Comparison of ENCODE assay signal across 17 cellular contexts in genomic region chr15:41658689-41659088, GRCh38. TPM values are rescaled to one million over a fixed set of nuclear protein-coding genes. Genes with fewer than 3 reads are reported as not detected.
DNase-seq lines count a peak whose midpoint lies in the region; ATAC-seq and TF ChIP-seq lines count a peak whose summit lies in the region.
"Had no signal": no experiment of that assay in that cellular context is flagged by ENCODE, and none has a peak within 500 bp of the region (broad histone marks: within the 10 kb centered on the region; RNA-seq: fewer than 3 reads in every experiment).

No MANE protein-coding gene starts in this region.

- no peak for ATAC-seq in DND-41 (ENCODE audit: insufficient read depth, low read depth)
- ATAC-seq in body of pancreas, result no peak
- ATAC-seq in HG03439 (IDR thresholded peaks at IDR 0.05; ENCODE audit: unreplicated experiment), result no peak

- H3K36me3 ChIP-seq in DND-41 (ENCODE audit: insufficient read depth, low read length), result no peaks in the 10 kb centered on the region
- H3K36me3 ChIP-seq in body of pancreas (replicated peaks in 1 of 2; ENCODE audit: insufficient read depth in 1 of 2, low read depth in 2 of 2), result no peaks in the 10 kb centered on the region
- H3K36me3 ChIP-seq: BLaER1 had no signal

- peaks cover 17% of the 10 kb centered on the region for H3K9me3 Mint-ChIP-seq in T-helper 1 cell treated with Interleukin-12 subunit alpha and Interleukin-12 subunit beta and Interleukin-4 antibody, amounts not matched to agents 30 μg/mL and 1 μg/mL, for 36 hours
- H3K9me3 Mint-ChIP-seq in glutamatergic neuron (ENCODE audit: unreplicated experiment), result peaks cover 5% of the 10 kb centered on the region
- H3K9me3 Mint-ChIP-seq in neural crest cell, result peaks cover 4% of the 10 kb centered on the region

- H3K27ac ChIP-seq in DND-41 (ENCODE audit: low read length) (peak overlapping the region; percentile 99), body of pancreas (no peak overlapping the region)
- H3K27ac ChIP-seq: BLaER1, HL-60 had no signal

- peaks cover 23% of the 10 kb centered on the region for H3K4me1 Mint-ChIP-seq in T-helper 1 cell treated with Interleukin-12 subunit alpha and Interleukin-12 subunit beta and Interleukin-4 antibody, amounts not matched to agents 30 μg/mL and 1 μg/mL, for 36 hours (ENCODE audit: low read depth)
- H3K4me1 Mint-ChIP-seq in glutamatergic neuron (ENCODE audit: low read depth, unreplicated experiment) (peaks cover 8% of the 10 kb centered on the region), neural crest cell (peaks cover 17% of the 10 kb centered on the region)

- WGBS in body of pancreas, 2 donors, result 48 to 62% methylated on average over 1 of the region's 1 CpG

- peaks cover 11% of the 10 kb centered on the region for H3K36me3 Mint-ChIP-seq in T-helper 1 cell treated with Interleukin-12 subunit alpha and Interleukin-12 subunit beta and Interleukin-4 antibody, amounts not matched to agents 30 μg/mL and 1 μg/mL, for 36 hours (ENCODE audit: low read depth)
- H3K36me3 Mint-ChIP-seq in glutamatergic neuron (ENCODE audit: unreplicated experiment) (peaks cover 6% of the 10 kb centered on the region), neural crest cell (ENCODE audit: low read depth) (peaks cover 2% of the 10 kb centered on the region)

- no peaks in the 10 kb centered on the region for H3K27me3 ChIP-seq in DND-41 (ENCODE audit: insufficient read depth, low read length, poor library complexity)
- H3K27me3 ChIP-seq in body of pancreas, result no peaks in the 10 kb centered on the region
- H3K27me3 ChIP-seq: BLaER1 had no signal

- peaks cover 31% of the 10 kb centered on the region for H3K79me2 ChIP-seq in DND-41 (ENCODE audit: insufficient read depth, low read length)

- H3K27me3 Mint-ChIP-seq in T-helper 1 cell treated with Interleukin-12 subunit alpha and Interleukin-12 subunit beta and Interleukin-4 antibody, amounts not matched to agents 30 μg/mL and 1 μg/mL, for 36 hours (ENCODE audit: low read depth), result peaks cover 37% of the 10 kb centered on the region
- H3K27me3 Mint-ChIP-seq in glutamatergic neuron (ENCODE audit: unreplicated experiment) (peaks cover 12% of the 10 kb centered on the region), neural crest cell (ENCODE audit: low read depth) (peaks cover 35% of the 10 kb centered on the region)

- no peak for TF ChIP-seq POLR2A in body of pancreas (IDR thresholded peaks at IDR 0.05)

- DNase-seq in T-helper 1 cell (no peak), DND-41 (no peak), glutamatergic neuron (no peak), neural crest cell (ENCODE audit: low read depth, low spot score) (no peak), body of pancreas (no peak), NCI-H128 (lab: John Stamatoyannopoulos, UW; ENCODE audit: unreplicated experiment) (no peak)
- DNase-seq: COR-L47, H9, NCI-H1105 treated with DMSO at 0.1 percent for 48 hours, NCI-H187, NCI-H446 treated with DMSO at 0.1 percent for 48 hours, RPMI8226, SIG-M5 had no signal

- peaks cover 4% of the 10 kb centered on the region for H4K20me1 ChIP-seq in DND-41 (ENCODE audit: insufficient read depth, low read length)

- 0 out of 2 replicates have a peak overlapping the region, but pooled peaks have one; percentile 71 for H2AFZ ChIP-seq in DND-41 (ENCODE audit: low read depth, low read length)

- H3K9me3 ChIP-seq in DND-41 (ENCODE audit: insufficient read depth, low read length, severe bottlenecking), result no peaks in the 10 kb centered on the region
- no peaks in the 10 kb centered on the region for H3K9me3 ChIP-seq in body of pancreas
- H3K9me3 ChIP-seq: BLaER1 had no signal

- no peak overlapping the region for H3K4me3 Mint-ChIP-seq in T-helper 1 cell treated with Interleukin-12 subunit alpha and Interleukin-12 subunit beta and Interleukin-4 antibody, amounts not matched to agents 30 μg/mL and 1 μg/mL, for 36 hours
- H3K4me3 Mint-ChIP-seq in glutamatergic neuron (ENCODE audit: unreplicated experiment), result peak overlapping the region; percentile 40
- peak overlapping the region; percentile 24 for H3K4me3 Mint-ChIP-seq in neural crest cell

- no peak overlapping the region for H3K9ac ChIP-seq in DND-41 (ENCODE audit: low read depth, low read length)
- H3K9ac ChIP-seq: BLaER1 had no signal

- peaks cover 69% of the 10 kb centered on the region for H3K4me1 ChIP-seq in DND-41 (ENCODE audit: insufficient read depth, low read length)
- peaks cover 26% of the 10 kb centered on the region for H3K4me1 ChIP-seq in body of pancreas

- H3K4me2 ChIP-seq in DND-41 (ENCODE audit: insufficient read depth, low read length), result no peak overlapping the region
- H3K4me2 ChIP-seq: BLaER1 had no signal

- H3K4me3 ChIP-seq in DND-41 (ENCODE audit: low read depth in 1 of 2, low read length in 2 of 2) (no peak overlapping the region), body of pancreas (no peak overlapping the region)
- H3K4me3 ChIP-seq: BLaER1 had no signal

- peak overlapping the region; percentile 18 for H3K27ac Mint-ChIP-seq in T-helper 1 cell treated with Interleukin-12 subunit alpha and Interleukin-12 subunit beta and Interleukin-4 antibody, amounts not matched to agents 30 μg/mL and 1 μg/mL, for 36 hours
- no peak overlapping the region for H3K27ac Mint-ChIP-seq in glutamatergic neuron (ENCODE audit: unreplicated experiment)
- H3K27ac Mint-ChIP-seq in neural crest cell (ENCODE audit: unreplicated experiment), result no peak overlapping the region
- H3K27ac Mint-ChIP-seq: H9 had no signal

- no peak for TF ChIP-seq CTCF in DND-41 (IDR thresholded peaks at IDR 0.05; ENCODE audit: borderline replicate concordance, extremely low read depth, low read length, poor library complexity, severe bottlenecking)
- no peak for TF ChIP-seq CTCF in glutamatergic neuron (IDR thresholded peaks at IDR 0.05; ENCODE audit: partially characterized antibody, unreplicated experiment)
- TF ChIP-seq CTCF in neural crest cell (conservative IDR thresholded peaks at IDR 0.05), result no peak
- no peak for TF ChIP-seq CTCF in body of pancreas (IDR thresholded peaks at IDR 0.05)

- intact Hi-C loops in body of pancreas (cut with DNase I), result no loop called here

RNA-seq across cellular contexts. Expression of gene MGA, which starts 1.5 kb away (rescaled TPM):
- total RNA-seq in glutamatergic neuron (ENCODE audit: unreplicated experiment), result 68.9 TPM
- 50.5 and 52.3 TPM in 2 replicates for total RNA-seq in neural crest cell
- total RNA-seq in body of pancreas, result 10 to 100 TPM; 28.8 to 45.5 TPM
